In the genomic region with DNA sequence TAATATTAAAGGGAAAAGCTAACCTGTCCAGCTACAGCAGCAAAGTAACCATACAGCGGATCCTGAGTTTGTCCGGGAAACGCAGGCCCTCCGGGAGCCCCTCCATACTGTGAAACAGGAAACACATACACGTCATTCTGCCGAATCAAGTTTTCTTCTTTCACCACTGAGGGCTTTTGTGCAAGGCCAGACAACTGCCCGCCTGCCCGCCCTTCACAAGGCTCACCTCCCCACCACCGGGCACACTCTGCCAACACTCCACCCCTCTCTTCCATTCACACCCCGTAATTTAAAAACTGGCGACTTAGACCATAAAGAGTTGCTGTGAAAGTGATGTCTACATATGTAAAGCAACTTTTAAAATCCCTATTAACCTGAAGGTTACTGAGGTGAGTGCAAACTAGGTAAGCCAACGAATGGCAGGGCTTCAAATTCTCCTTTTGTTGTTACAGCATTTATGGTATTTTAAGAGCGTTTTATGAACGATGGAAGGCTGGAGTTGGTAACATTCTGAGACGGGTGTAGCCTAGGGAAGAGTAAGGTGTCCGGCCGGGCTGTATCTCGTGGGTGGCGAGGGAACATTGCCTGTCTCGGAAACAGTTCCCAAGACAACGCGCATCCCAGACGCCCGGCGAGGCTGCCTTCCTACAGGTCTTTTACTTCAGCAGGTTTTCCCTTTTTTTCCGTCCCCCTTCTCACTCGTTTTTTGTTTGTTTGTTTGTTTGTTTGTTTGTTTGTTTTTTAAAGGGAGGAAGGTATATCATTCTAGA, we compare ENCODE assay signal across 1 cellular context.
TF ChIP-seq lines count a peak whose summit lies in the region.

No MANE protein-coding gene starts in this region.

TF ChIP-seq in HEK293, 187 proteins besides CTCF, POLR2A, EP300 and RAD21 (continued from another document):
- TF ChIP-seq ZBTB11 (tag by site-specific recombination; conservative IDR thresholded peaks at IDR 0.05; ENCODE audit: low read depth), result peak; percentile 25
- TF ChIP-seq ZNF785 (tag by site-specific recombination; IDR thresholded peaks at IDR 0.05), result no peak
- TF ChIP-seq KLF7 (tag by site-specific recombination; IDR thresholded peaks at IDR 0.05; ENCODE audit: borderline replicate concordance), result no peak
- peak; percentile 64 for TF ChIP-seq SP2 (tag by site-specific recombination; IDR thresholded peaks at IDR 0.05)
- TF ChIP-seq ZNF341 (tag by site-specific recombination; IDR thresholded peaks at IDR 0.05; ENCODE audit: low read depth), result peak; percentile 53
- no peak for TF ChIP-seq MEIS1 (CRISPR knock-in tag; IDR thresholded peaks at IDR 0.05; ENCODE audit: borderline replicate concordance)
- TF ChIP-seq ZNF221 (tag by site-specific recombination; IDR thresholded peaks at IDR 0.05; ENCODE audit: borderline replicate concordance), result no peak
- no peak for TF ChIP-seq WT1 (tag by site-specific recombination; IDR thresholded peaks at IDR 0.05)
- TF ChIP-seq, protein P1, sequence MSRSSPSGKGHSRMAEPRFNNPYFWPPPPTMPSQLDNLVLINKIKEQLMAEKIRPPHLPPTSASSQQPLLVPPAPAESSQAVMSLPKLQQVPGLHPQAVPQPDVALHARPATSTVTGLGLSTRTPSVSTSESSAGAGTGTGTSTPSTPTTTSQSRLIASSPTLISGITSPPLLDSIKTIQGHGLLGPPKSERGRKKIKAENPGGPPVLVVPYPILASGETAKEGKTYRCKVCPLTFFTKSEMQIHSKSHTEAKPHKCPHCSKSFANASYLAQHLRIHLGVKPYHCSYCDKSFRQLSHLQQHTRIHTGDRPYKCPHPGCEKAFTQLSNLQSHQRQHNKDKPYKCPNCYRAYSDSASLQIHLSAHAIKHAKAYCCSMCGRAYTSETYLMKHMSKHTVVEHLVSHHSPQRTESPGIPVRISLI (tag by site-specific recombination; IDR thresholded peaks at IDR 0.05), result no peak
- TF ChIP-seq ZNF174 (tag by site-specific recombination; IDR thresholded peaks at IDR 0.05), result no peak
- TF ChIP-seq ZNF571 (tag by site-specific recombination; IDR thresholded peaks at IDR 0.05), result no peak
- no peak for TF ChIP-seq REPIN1 (tag by site-specific recombination; IDR thresholded peaks at IDR 0.05; ENCODE audit: low read depth)
- no peak for TF ChIP-seq ZBTB10 (tag by site-specific recombination; IDR thresholded peaks at IDR 0.05)
- 0 out of 2 replicates have a peak, but pooled peaks have one; percentile 9 for TF ChIP-seq ZNF600 (tag by site-specific recombination; IDR thresholded peaks at IDR 0.05)
- TF ChIP-seq MYNN (tag by site-specific recombination; IDR thresholded peaks at IDR 0.05; ENCODE audit: borderline replicate concordance), result no peak; the same call in 1 of the 2 replicates
- no peak for TF ChIP-seq ZNF132 (tag by site-specific recombination; IDR thresholded peaks at IDR 0.05; ENCODE audit: borderline replicate concordance)
- TF ChIP-seq, protein P2, sequence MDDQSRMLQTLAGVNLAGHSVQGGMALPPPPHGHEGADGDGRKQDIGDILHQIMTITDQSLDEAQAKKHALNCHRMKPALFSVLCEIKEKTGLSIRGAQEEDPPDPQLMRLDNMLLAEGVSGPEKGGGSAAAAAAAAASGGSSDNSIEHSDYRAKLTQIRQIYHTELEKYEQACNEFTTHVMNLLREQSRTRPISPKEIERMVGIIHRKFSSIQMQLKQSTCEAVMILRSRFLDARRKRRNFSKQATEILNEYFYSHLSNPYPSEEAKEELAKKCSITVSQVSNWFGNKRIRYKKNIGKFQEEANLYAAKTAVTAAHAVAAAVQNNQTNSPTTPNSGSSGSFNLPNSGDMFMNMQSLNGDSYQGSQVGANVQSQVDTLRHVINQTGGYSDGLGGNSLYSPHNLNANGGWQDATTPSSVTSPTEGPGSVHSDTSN (CRISPR knock-in tag; IDR thresholded peaks at IDR 0.05), result no peak
- no peak for TF ChIP-seq KLF16 (tag by site-specific recombination; IDR thresholded peaks at IDR 0.05)
- no peak for TF ChIP-seq EGR2 (tag by site-specific recombination; IDR thresholded peaks at IDR 0.05; ENCODE audit: low read depth)
- TF ChIP-seq ZNF629 (tag by site-specific recombination; IDR thresholded peaks at IDR 0.05), result peak; percentile 68
- TF ChIP-seq ZEB2 (tag by site-specific recombination; IDR thresholded peaks at IDR 0.05), result no peak
- TF ChIP-seq, protein P3, sequence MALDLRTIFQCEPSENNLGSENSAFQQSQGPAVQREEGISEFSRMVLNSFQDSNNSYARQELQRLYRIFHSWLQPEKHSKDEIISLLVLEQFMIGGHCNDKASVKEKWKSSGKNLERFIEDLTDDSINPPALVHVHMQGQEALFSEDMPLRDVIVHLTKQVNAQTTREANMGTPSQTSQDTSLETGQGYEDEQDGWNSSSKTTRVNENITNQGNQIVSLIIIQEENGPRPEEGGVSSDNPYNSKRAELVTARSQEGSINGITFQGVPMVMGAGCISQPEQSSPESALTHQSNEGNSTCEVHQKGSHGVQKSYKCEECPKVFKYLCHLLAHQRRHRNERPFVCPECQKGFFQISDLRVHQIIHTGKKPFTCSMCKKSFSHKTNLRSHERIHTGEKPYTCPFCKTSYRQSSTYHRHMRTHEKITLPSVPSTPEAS (tag by site-specific recombination; IDR thresholded peaks at IDR 0.05), result peak; percentile 59; the same call in 1 of the 2 replicates
- no peak for TF ChIP-seq BCL11B (tag by site-specific recombination; IDR thresholded peaks at IDR 0.05; ENCODE audit: low read depth)
- TF ChIP-seq ZNF423 (tag by site-specific recombination; IDR thresholded peaks at IDR 0.05), result no peak
- TF ChIP-seq ZNF747 (tag by site-specific recombination; IDR thresholded peaks at IDR 0.05), result no peak
- TF ChIP-seq KLF8 (tag by site-specific recombination; IDR thresholded peaks at IDR 0.05), result 0 out of 2 replicates have a peak, but pooled peaks have one; percentile 21
- 0 out of 2 replicates have a peak, but pooled peaks have one; percentile 21 for TF ChIP-seq ATF2 (tag by site-specific recombination; IDR thresholded peaks at IDR 0.05; ENCODE audit: low read depth)
- TF ChIP-seq ZNF114 (tag by site-specific recombination; IDR thresholded peaks at IDR 0.05), result no peak
- TF ChIP-seq, protein P4, sequence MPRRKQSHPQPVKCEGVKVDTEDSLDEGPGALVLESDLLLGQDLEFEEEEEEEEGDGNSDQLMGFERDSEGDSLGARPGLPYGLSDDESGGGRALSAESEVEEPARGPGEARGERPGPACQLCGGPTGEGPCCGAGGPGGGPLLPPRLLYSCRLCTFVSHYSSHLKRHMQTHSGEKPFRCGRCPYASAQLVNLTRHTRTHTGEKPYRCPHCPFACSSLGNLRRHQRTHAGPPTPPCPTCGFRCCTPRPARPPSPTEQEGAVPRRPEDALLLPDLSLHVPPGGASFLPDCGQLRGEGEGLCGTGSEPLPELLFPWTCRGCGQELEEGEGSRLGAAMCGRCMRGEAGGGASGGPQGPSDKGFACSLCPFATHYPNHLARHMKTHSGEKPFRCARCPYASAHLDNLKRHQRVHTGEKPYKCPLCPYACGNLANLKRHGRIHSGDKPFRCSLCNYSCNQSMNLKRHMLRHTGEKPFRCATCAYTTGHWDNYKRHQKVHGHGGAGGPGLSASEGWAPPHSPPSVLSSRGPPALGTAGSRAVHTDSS (tag by site-specific recombination; IDR thresholded peaks at IDR 0.05), result no peak
- 0 out of 2 replicates have a peak, but pooled peaks have one; percentile 22 for TF ChIP-seq ZNF660 (tag by site-specific recombination; IDR thresholded peaks at IDR 0.05)
- no peak for TF ChIP-seq ZNF549 (tag by site-specific recombination; IDR thresholded peaks at IDR 0.05)
- peak; percentile 96 for TF ChIP-seq ZBTB8A (tag by site-specific recombination; IDR thresholded peaks at IDR 0.05)
- no peak for TF ChIP-seq ZNF324 (tag by site-specific recombination; IDR thresholded peaks at IDR 0.05)
